8 cellular contexts compared by ENCODE assay signal in the genomic region with DNA sequence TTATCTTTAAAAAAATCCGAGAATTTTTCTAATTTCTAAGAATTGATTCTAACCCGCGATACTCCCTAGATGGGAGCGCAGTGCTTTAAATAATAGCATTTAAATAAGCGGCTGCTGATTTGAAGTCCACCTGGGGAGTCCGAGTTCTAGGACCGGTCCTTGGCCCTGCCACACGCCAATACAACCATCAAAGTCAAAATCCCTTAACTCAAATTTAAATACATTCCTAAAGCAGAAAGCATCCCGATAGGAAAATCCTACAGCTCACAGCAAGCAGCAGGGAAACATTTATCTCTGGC. TPM values are rescaled to one million over a fixed set of nuclear protein-coding genes. Genes with fewer than 3 reads are reported as not detected.
DNase-seq lines count a peak whose midpoint lies in the region; ATAC-seq, FAIRE-seq and TF ChIP-seq lines count a peak whose summit lies in the region.

No MANE protein-coding gene starts in this region.

- FAIRE-seq in kidney (lab: Jason Lieb, UNC): no peak

- H3K9me3 ChIP-seq in kidney (ENCODE audit: control insufficient read depth in 1 of 2, low read length in 2 of 2): no peaks in the 10 kb centered on the region
- H3K9me3 ChIP-seq in thyroid gland: no peaks in the 10 kb centered on the region

- no peak for TF ChIP-seq POLR2A in thyroid gland (IDR thresholded peaks at IDR 0.05)

- H3K4me1 ChIP-seq in kidney (ENCODE audit: control insufficient read depth in 1 of 2, insufficient read depth in 1 of 2, low read depth in 1 of 2, low read length in 2 of 2) (peaks cover 0 to 3% of the 10 kb centered on the region in 2 donors), thyroid gland (peaks cover 5 to 6% of the 10 kb centered on the region in 2 donors)

- peak overlapping the region; percentile 88 for H3K4me3 Mint-ChIP-seq in activated CD4-positive, alpha-beta T cell treated with anti-CD3 and anti-CD28 coated beads, Interleukin-2, amount 10 ng/mL, durations not matched to agents 24 days and 14 days
- peak overlapping the region; percentile 97 for H3K4me3 Mint-ChIP-seq in activated naive CD8-positive, alpha-beta T cell

- H3K27me3 Mint-ChIP-seq in activated CD4-positive, alpha-beta T cell treated with anti-CD3 and anti-CD28 coated beads, Interleukin-2, amount 10 ng/mL, durations not matched to agents 24 days and 14 days: peaks cover 9% of the 10 kb centered on the region
- H3K27me3 Mint-ChIP-seq in activated naive CD8-positive, alpha-beta T cell: no peaks in the 10 kb centered on the region

- TF ChIP-seq CTCF in kidney (IDR thresholded peaks at IDR 0.05; ENCODE audit: borderline replicate concordance, extremely low read depth, insufficient read depth) (no peak), thyroid gland (IDR thresholded peaks at IDR 0.05) (no peak)

- ATAC-seq in GM21526 (IDR thresholded peaks at IDR 0.05; ENCODE audit: low FRiP score, unreplicated experiment): no peak

- intact Hi-C loops in activated CD4-positive, alpha-beta T cell treated with anti-CD3 and anti-CD28 coated beads, Interleukin-2, amount 10 ng/mL, durations not matched to agents 24 days and 14 days (cut with micrococcal nuclease): loop anchor here (1.0 to 5.0 kb wide), 8 partner anchors 39 to 1880 kb away; partner anchors contain the start of genes EIF5A2, NCEH1, RPL22L1 and TNFSF10
- intact Hi-C loops in kidney (cut with DNase I): no loop called here
- intact Hi-C loops in thyroid gland (cut with DNase I): no loop called here

- H3K9ac ChIP-seq in kidney (ENCODE audit: low read length in 2 of 2): peak overlapping the region; percentile 47 to 50

- H3K27me3 ChIP-seq in thyroid gland: no peaks in the 10 kb centered on the region

- peaks cover 18% of the 10 kb centered on the region for H3K36me3 Mint-ChIP-seq in activated CD4-positive, alpha-beta T cell treated with anti-CD3 and anti-CD28 coated beads, Interleukin-2, amount 10 ng/mL, durations not matched to agents 24 days and 14 days (ENCODE audit: low read depth)
- peaks cover 2% of the 10 kb centered on the region for H3K36me3 Mint-ChIP-seq in activated naive CD8-positive, alpha-beta T cell

- H3K4me3 ChIP-seq in kidney (ENCODE audit: low read length in 2 of 2): peak overlapping the region; percentile 65 to 75
- peak overlapping the region in 2 of 3 donors; percentile 20 to 51 for H3K4me3 ChIP-seq in thyroid gland (replicated peaks in 1 of 3)

- peak overlapping the region; percentile 38 to 57 for H3K27ac ChIP-seq in kidney (ENCODE audit: low read depth in 2 of 2, low read length in 2 of 2)
- peak overlapping the region; percentile 6 to 29 (median 18) for H3K27ac ChIP-seq in thyroid gland

- H3K36me3 ChIP-seq in kidney (ENCODE audit: control insufficient read depth in 1 of 2, insufficient read depth in 2 of 2, low read length in 2 of 2) (no peaks in the 10 kb centered on the region), thyroid gland (no peaks in the 10 kb centered on the region)

- H3K4me1 Mint-ChIP-seq in activated CD4-positive, alpha-beta T cell treated with anti-CD3 and anti-CD28 coated beads, Interleukin-2, amount 10 ng/mL, durations not matched to agents 24 days and 14 days: peaks cover 28% of the 10 kb centered on the region
- H3K4me1 Mint-ChIP-seq in activated naive CD8-positive, alpha-beta T cell (ENCODE audit: low read depth): peaks cover 12% of the 10 kb centered on the region

- no peak for DNase-seq in activated CD4-positive, alpha-beta T cell treated with anti-CD3 and anti-CD28 coated beads, Interleukin-2, amount 10 ng/mL, durations not matched to agents 24 days and 14 days
- no peak for DNase-seq in activated CD4-positive, alpha-beta T cell treated with anti-CD3 and anti-CD28 coated beads, Interleukin-2, amount 50 U/mL, for 4 hours
- DNase-seq in kidney (no peak), thyroid gland (peak in 1 of 2 donors; percentile 16), NCI-H2081 (lab: John Stamatoyannopoulos, UW) (no peak)
- DNase-seq in stimulated activated naive CD4-positive, alpha-beta T cell (lab: John Stamatoyannopoulos, UW): no peak

- peak overlapping the region; percentile 96 for H3K27ac Mint-ChIP-seq in activated CD4-positive, alpha-beta T cell treated with anti-CD3 and anti-CD28 coated beads, Interleukin-2, amount 10 ng/mL, durations not matched to agents 24 days and 14 days
- peak overlapping the region; percentile 91 for H3K27ac Mint-ChIP-seq in activated naive CD8-positive, alpha-beta T cell

- no peaks in the 10 kb centered on the region for H3K9me3 Mint-ChIP-seq in activated CD4-positive, alpha-beta T cell treated with anti-CD3 and anti-CD28 coated beads, Interleukin-2, amount 10 ng/mL, durations not matched to agents 24 days and 14 days
- no peaks in the 10 kb centered on the region for H3K9me3 Mint-ChIP-seq in activated naive CD8-positive, alpha-beta T cell (ENCODE audit: low read depth)

- WGBS in thyroid gland, 2 donors: 20 to 21% methylated on average over 9 of the region's 9 CpGs

RNA-seq across cellular contexts. Expression of gene ECT2, which starts 0.5 kb away (rescaled TPM):
- total RNA-seq in activated CD4-positive, alpha-beta T cell treated with anti-CD3 and anti-CD28 coated beads, Interleukin-2, amount 10 ng/mL, durations not matched to agents 24 days and 14 days: 36.2 and 40.4 TPM in 2 replicates
- total RNA-seq in kidney (15.5 TPM), thyroid gland (10 to 100 TPM in 1 of 4 donors, 1 to 10 TPM in 3; 6.8 to 10.7 (median 7.2) TPM)
- 2.4 TPM for polyA plus RNA-seq in kidney (ENCODE audit: insufficient read depth, low read depth, low replicate concordance)

RNA-seq across cellular contexts. Expression of gene NCEH1, which starts 39.2 kb away (rescaled TPM):
- total RNA-seq in activated CD4-positive, alpha-beta T cell treated with anti-CD3 and anti-CD28 coated beads, Interleukin-2, amount 10 ng/mL, durations not matched to agents 24 days and 14 days: 4.9 and 7.7 TPM in 2 replicates
- total RNA-seq in kidney: 43.6 TPM
- polyA plus RNA-seq in kidney (ENCODE audit: insufficient read depth, low read depth, low replicate concordance): 6.7 TPM
- 10 to 100 TPM in 3 of 4 donors, 1 to 10 TPM in 1; 8.3 to 12.4 (median 11.0) TPM for total RNA-seq in thyroid gland
